In the genomic region with DNA sequence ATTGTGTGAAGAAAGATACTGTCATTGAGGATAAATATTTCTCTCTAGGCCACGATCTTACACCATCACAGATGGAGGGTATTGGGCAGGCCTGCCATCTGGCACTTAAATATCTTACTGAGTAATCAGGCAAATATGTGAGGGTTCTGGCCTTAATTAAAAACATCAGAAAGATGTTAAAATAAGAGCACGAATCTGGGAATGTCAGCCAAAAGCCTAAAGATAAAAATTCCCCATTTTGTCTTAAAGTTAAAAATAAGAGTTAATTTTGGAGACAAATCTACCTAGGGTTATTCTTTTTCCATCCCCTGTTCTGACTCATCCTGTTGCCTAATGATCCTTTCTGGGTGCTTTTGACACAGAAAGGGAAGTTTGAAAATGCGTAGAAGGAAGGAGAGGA, we compare ENCODE assay signal across 18 cellular contexts.
DNase-seq lines count a peak whose midpoint lies in the region; ATAC-seq and TF ChIP-seq lines count a peak whose summit lies in the region.
"Had no signal": no experiment of that assay in that cellular context is flagged by ENCODE, and none has a peak within 500 bp of the region (broad histone marks: within the 10 kb centered on the region; RNA-seq: fewer than 3 reads in every experiment).

No MANE protein-coding gene starts in this region.

- H3K27ac ChIP-seq in brain microvascular endothelial cell, result no peak overlapping the region
- H3K27ac ChIP-seq: A549, heart right ventricle had no signal

- ATAC-seq in HG02970 (IDR thresholded peaks at IDR 0.05; ENCODE audit: low FRiP score, unreplicated experiment) (no peak), GM21786 (IDR thresholded peaks at IDR 0.05; ENCODE audit: unreplicated experiment) (no peak)
- ATAC-seq: A549; activated CD8-positive, alpha-beta memory T cell treated with anti-CD3 and anti-CD28 coated beads, Interleukin-2, amount 10 ng/mL, durations not matched to agents 7 days and 5 days; heart right ventricle; stimulated activated naive CD8-positive, alpha-beta T cell treated with anti-CD3 and anti-CD28 coated beads, Interleukin-15, Interleukin-2, amounts not matched to agents 100 U/mL and 50 U/mL, for 24 hours had no signal

- no peaks in the 10 kb centered on the region for H3K27me3 ChIP-seq in brain microvascular endothelial cell (replicated peaks)
- H3K27me3 ChIP-seq: heart right ventricle had no signal

- in situ Hi-C loops in G401 (cut with HindIII; ENCODE audit: low sequenced_read_pairs), result no loop called here
- in situ Hi-C loops in brain microvascular endothelial cell (cut with HindIII; ENCODE audit: low pct_ligation_motif_present, low sequenced_read_pairs), result no loop called here

- DNase-seq in A172 (ENCODE audit: low spot score), result peak; percentile 72
- DNase-seq in G401 (ENCODE audit: low spot score), result peak; percentile 2
- DNase-seq in NCI-H2171 treated with DMSO at 0.1 percent for 48 hours (lab: John Stamatoyannopoulos, UW), result peak; percentile 38
- DNase-seq in dedifferentiated amniotic fluid mesenchymal stem cell (ENCODE audit: extremely low spot score), result peak; percentile 62
- no peak for DNase-seq in NCI-H1436 (lab: John Stamatoyannopoulos, UW)
- no peak for DNase-seq in brain microvascular endothelial cell
- DNase-seq: activated CD4-positive, alpha-beta T cell treated with anti-CD3 and anti-CD28 coated beads for 1 hour; activated CD8-positive, alpha-beta memory T cell treated with anti-CD3 and anti-CD28 coated beads, Interleukin-2, amount 10 ng/mL, durations not matched to agents 7 days and 5 days; activated gamma-delta T cell; aorta; heart right ventricle; nephron progenitor cell; stimulated activated naive CD8-positive, alpha-beta T cell treated with anti-CD3 and anti-CD28 coated beads, Interleukin-15, Interleukin-2, amounts not matched to agents 100 U/mL and 50 U/mL, for 24 hours; T-helper 2 cell had no signal

- H3K36me3 ChIP-seq in brain microvascular endothelial cell (replicated peaks), result no peaks in the 10 kb centered on the region
- H3K36me3 ChIP-seq: HAP-1, heart right ventricle had no signal

- no peak overlapping the region for H3K4me3 ChIP-seq in brain microvascular endothelial cell (ENCODE audit: low read depth, low read length)
- H3K4me3 ChIP-seq: A549, HAP-1, heart right ventricle had no signal

- TF ChIP-seq CTCF in brain microvascular endothelial cell (IDR thresholded peaks at IDR 0.05; ENCODE audit: low read depth, low read length, missing control alignments), result no peak

Comparison
In these comparisons a context has a peak if more than half of its experiments do, and no peak if none do; other contexts are left out.
1. DNase-seq: peak in A172 (single experiment), G401 (single experiment), NCI-H2171 treated with DMSO at 0.1 percent for 48 hours (single experiment) and dedifferentiated amniotic fluid mesenchymal stem cell (single experiment); none in NCI-H1436 (single experiment) and brain microvascular endothelial cell (single experiment).